ENCODE assay signal across 8 cellular contexts in genomic region chr15:34588046-34588674, GRCh38. TPM values are rescaled to one million over a fixed set of nuclear protein-coding genes. Genes with fewer than 3 reads are reported as not detected.
A peak's percentile ranks its signal among the peaks of the same experiment; 100 is the strongest.
DNase-seq lines count a peak whose midpoint lies in the region; ATAC-seq, FAIRE-seq and TF ChIP-seq lines count a peak whose summit lies in the region.

No MANE protein-coding gene starts in this region.

- peak overlapping the region; percentile 64 for H3K4me3 Mint-ChIP-seq in activated naive CD4-positive, alpha-beta T cell treated with anti-CD3 and anti-CD28 coated beads, Interleukin-2, amount 10 ng/mL, durations not matched to agents 7 days and 5 days

- H3K4me2 ChIP-seq in BLaER1 treated with 17β-estradiol and CSF1 and Interleukin-3, amounts not matched to agents 10 nM and 100 nM: peak overlapping the region; percentile 1 to 51 (median 32); a peak in 14 of 22 replicates

- H3K4me1 ChIP-seq in BLaER1 treated with 17β-estradiol and CSF1 and Interleukin-3, amounts not matched to agents 10 nM and 100 nM: peaks cover 3 to 18% (median 14%) of the 10 kb centered on the region in 10 experiments; a peak in 15 of 20 replicates
- peaks cover 6% of the 10 kb centered on the region for H3K4me1 ChIP-seq in RWPE2 (ENCODE audit: insufficient read depth, poor library complexity, severe bottlenecking)
- H3K4me1 ChIP-seq in gastroesophageal sphincter: peaks cover 0 to 20% (median 4%) of the 10 kb centered on the region in 3 donors
- peaks cover 0 to 3% (median 0%) of the 10 kb centered on the region in 3 donors for H3K4me1 ChIP-seq in pancreas

- H3K27ac Mint-ChIP-seq in activated naive CD4-positive, alpha-beta T cell treated with anti-CD3 and anti-CD28 coated beads, Interleukin-2, amount 10 ng/mL, durations not matched to agents 7 days and 5 days: peak overlapping the region; percentile 51

- peak overlapping the region in 4 of 11 experiments; percentile 8 to 40 (median 16); a peak in 5 of 22 replicates for H3K27ac ChIP-seq in BLaER1 treated with 17β-estradiol and CSF1 and Interleukin-3, amounts not matched to agents 10 nM and 100 nM
- H3K27ac ChIP-seq in KOPT-K1 (ENCODE audit: low read depth, low read length, poor library complexity, severe bottlenecking) (peak overlapping the region; percentile 35), RWPE2 (ENCODE audit: poor library complexity, severe bottlenecking) (no peak overlapping the region), gastroesophageal sphincter (peak overlapping the region in 2 of 4 donors; percentile 33 to 34), pancreas (no peak overlapping the region)

- DNase-seq in RWPE2 (ENCODE audit: low spot score) (peak; percentile 62), pancreas (peak in 4 of 6 donors; percentile 42 to 72 (median 50))
- peak; percentile 77 for DNase-seq in activated naive CD4-positive, alpha-beta T cell treated with anti-CD3 and anti-CD28 coated beads, Interleukin-2, amount 10 ng/mL, durations not matched to agents 7 days and 5 days

- no peak for TF ChIP-seq EP300 in gastroesophageal sphincter (IDR thresholded peaks at IDR 0.05)

- WGBS in gastroesophageal sphincter (ENCODE audit: low coverage in 1 of 2), 2 donors: 7 to 11% methylated on average over 7 to 10 of the region's 10 CpGs
- 9 to 10% methylated on average over 10 of the region's 10 CpGs for WGBS in pancreas, 2 donors

- TF ChIP-seq CTCF in RWPE2 (IDR thresholded peaks at IDR 0.05; ENCODE audit: poor library complexity, severe bottlenecking) (peak; percentile 99), gastroesophageal sphincter (IDR thresholded peaks at IDR 0.05) (peak in 3 of 4 experiments; percentile 76 to 88 (median 81)), pancreas (IDR thresholded peaks at IDR 0.05) (peak; percentile 41 to 65 (median 60))

- H3K27me3 Mint-ChIP-seq in activated naive CD4-positive, alpha-beta T cell treated with anti-CD3 and anti-CD28 coated beads, Interleukin-2, amount 10 ng/mL, durations not matched to agents 7 days and 5 days: peaks cover 40% of the 10 kb centered on the region

- peak in 1 of 2 donors; percentile 23 for TF ChIP-seq POLR2A in gastroesophageal sphincter (IDR thresholded peaks at IDR 0.05)

- FAIRE-seq in pancreas (lab: Jason Lieb, UNC): peak; percentile 56

- peak; percentile 28 for ATAC-seq in GM19025 (IDR thresholded peaks at IDR 0.05; ENCODE audit: low read depth, unreplicated experiment)
- peak; percentile 41 for ATAC-seq in RWPE2 (ENCODE audit: low read depth)
- peak; percentile 71 for ATAC-seq in gastroesophageal sphincter
- ATAC-seq in pancreas: peak; percentile 41 to 83 (median 74)
- ATAC-seq in HG03108 (IDR thresholded peaks at IDR 0.05; ENCODE audit: unreplicated experiment): no peak

- H3K4me3 ChIP-seq in BLaER1 treated with 17β-estradiol and CSF1 and Interleukin-3, amounts not matched to agents 10 nM and 100 nM: peak overlapping the region in 4 of 10 experiments; percentile 6 to 49 (median 15); a peak in 5 of 20 replicates
- H3K4me3 ChIP-seq in RWPE2 (ENCODE audit: severe bottlenecking) (peak overlapping the region; percentile 22), gastroesophageal sphincter (peak overlapping the region; percentile 8 to 18), pancreas (peak overlapping the region in 2 of 4 donors; percentile 13 to 21)

- H3K4me1 Mint-ChIP-seq in activated naive CD4-positive, alpha-beta T cell treated with anti-CD3 and anti-CD28 coated beads, Interleukin-2, amount 10 ng/mL, durations not matched to agents 7 days and 5 days: peaks cover 15% of the 10 kb centered on the region

- CTCF ChIA-PET in activated naive CD4-positive, alpha-beta T cell treated with anti-CD3 and anti-CD28 coated beads, Interleukin-2, amount 10 ng/mL, durations not matched to agents 7 days and 5 days (lab: Charles Lee): interaction anchor here (0.6 to 1.9 kb wide), 19 partner anchors 22 to 527 kb away, joined by 3 to 17 read pairs (median 4); partner anchors contain the start of genes EMC4, KATNBL1, LPCAT4 and NOP10

- H3K27me3 ChIP-seq in BLaER1 treated with 17β-estradiol and CSF1 and Interleukin-3, amounts not matched to agents 10 nM and 100 nM: peaks cover 0 to 9% (median 0%) of the 10 kb centered on the region in 11 experiments; a peak in 1 of 22 replicates
- H3K27me3 ChIP-seq in RWPE2 (ENCODE audit: insufficient read depth, poor library complexity, severe bottlenecking) (no peaks in the 10 kb centered on the region), gastroesophageal sphincter (no peaks in the 10 kb centered on the region), pancreas (no peaks in the 10 kb centered on the region)

- H4K20me1 ChIP-seq in BLaER1 treated with 17β-estradiol and CSF1 and Interleukin-3, amounts not matched to agents 10 nM and 100 nM: no peaks in the 10 kb centered on the region; a peak in 1 of 22 replicates

- no peaks in the 10 kb centered on the region for H3K36me3 ChIP-seq in BLaER1 treated with 17β-estradiol and CSF1 and Interleukin-3, amounts not matched to agents 10 nM and 100 nM
- no peaks in the 10 kb centered on the region for H3K36me3 ChIP-seq in KOPT-K1 (ENCODE audit: insufficient read depth, low read length)
- no peaks in the 10 kb centered on the region for H3K36me3 ChIP-seq in RWPE2 (ENCODE audit: low read depth)
- H3K36me3 ChIP-seq in gastroesophageal sphincter: no peaks in the 10 kb centered on the region
- no peaks in the 10 kb centered on the region for H3K36me3 ChIP-seq in pancreas

- H3K36me3 Mint-ChIP-seq in activated naive CD4-positive, alpha-beta T cell treated with anti-CD3 and anti-CD28 coated beads, Interleukin-2, amount 10 ng/mL, durations not matched to agents 7 days and 5 days: no peaks in the 10 kb centered on the region

- peak overlapping the region in 8 of 11 experiments; percentile 21 to 61 (median 46); a peak in 9 of 22 replicates for H3K9ac ChIP-seq in BLaER1 treated with 17β-estradiol and CSF1 and Interleukin-3, amounts not matched to agents 10 nM and 100 nM

- no peaks in the 10 kb centered on the region for H3K9me3 ChIP-seq in BLaER1 treated with 17β-estradiol and CSF1 and Interleukin-3, amounts not matched to agents 10 nM and 100 nM (replicated peaks in 1 of 11)
- no peaks in the 10 kb centered on the region for H3K9me3 ChIP-seq in KOPT-K1 (ENCODE audit: insufficient read depth, low read length, poor library complexity, severe bottlenecking)
- H3K9me3 ChIP-seq in RWPE2 (ENCODE audit: severe bottlenecking): no peaks in the 10 kb centered on the region
- no peaks in the 10 kb centered on the region for H3K9me3 ChIP-seq in gastroesophageal sphincter
- H3K9me3 ChIP-seq in pancreas: no peaks in the 10 kb centered on the region

- H3K9me3 Mint-ChIP-seq in activated naive CD4-positive, alpha-beta T cell treated with anti-CD3 and anti-CD28 coated beads, Interleukin-2, amount 10 ng/mL, durations not matched to agents 7 days and 5 days: no peaks in the 10 kb centered on the region

- intact Hi-C loops in pancreas (cut with DNase I): loop anchor here in 1 of 3 donors (5.0 kb wide), 1 partner anchor 246 kb away; the partner anchor contains the start of genes NOP10 and NUTM1

RNA-seq across cellular contexts. Expression of gene GOLGA8B, which starts 4.7 kb away (rescaled TPM):
- total RNA-seq in gastroesophageal sphincter (100 to 1,000 TPM in 1 of 4 donors, 10 to 100 TPM in 2, 1 to 10 TPM in 1; 1.6 to 180 (median 52.5) TPM), pancreas (100 to 1,000 TPM in 5 of 6 donors, 10 to 100 TPM in 1; 77.7 to 245 (median 115) TPM)
- polyA plus RNA-seq in pancreas: 100 to 1,000 TPM; 371 to 529 TPM
